In the genomic region with DNA sequence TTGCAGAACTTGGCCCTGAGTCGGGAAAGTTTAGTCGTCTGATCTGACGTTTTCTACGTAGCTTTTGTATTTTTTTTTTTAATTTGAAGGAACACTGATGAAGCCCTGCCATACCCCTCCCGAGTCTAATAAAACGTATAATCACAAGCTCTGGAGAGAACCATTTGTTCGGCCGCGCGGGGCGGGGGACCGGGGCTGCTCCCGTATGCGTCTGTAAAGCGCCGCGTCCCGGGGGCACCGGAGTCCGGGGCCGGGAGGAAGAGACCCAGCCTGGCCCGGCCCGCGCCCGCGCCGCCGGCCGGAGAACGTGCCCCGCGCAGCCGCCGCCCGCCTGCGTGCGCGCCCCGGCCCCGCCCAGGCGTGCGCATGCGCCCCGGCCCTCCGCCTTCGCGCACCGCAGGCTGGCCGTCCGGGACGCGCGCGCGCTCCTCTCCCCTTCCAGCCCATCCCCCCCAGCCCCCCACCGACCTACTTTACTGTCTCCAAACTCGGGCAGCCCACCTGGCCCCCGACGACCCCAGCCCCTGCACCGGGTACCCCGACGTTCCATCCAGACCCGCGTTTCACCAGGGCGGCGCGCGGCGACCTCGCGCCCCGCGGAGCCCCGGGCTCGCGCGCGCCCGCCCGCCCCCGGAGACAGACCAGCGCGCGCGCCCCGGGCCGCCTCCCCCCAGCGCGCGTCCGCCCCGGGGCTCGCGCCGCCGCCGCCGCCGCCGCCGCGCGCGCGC, we compare ENCODE assay signal across 1 cellular context.
A peak's percentile ranks its signal among the peaks of the same experiment; 100 is the strongest.
TF ChIP-seq lines count a peak whose summit lies in the region.

No MANE protein-coding gene starts in this region.

TF ChIP-seq in K562, 482 proteins besides CTCF, POLR2A, EP300 and RAD21 (continued from another document):
- TF ChIP-seq GATAD2B (IDR thresholded peaks at IDR 0.05; ENCODE audit: borderline replicate concordance) (peak; percentile 45; the same call in 1 of the 2 replicates), ZNF766 (CRISPR knock-in tag; conservative IDR thresholded peaks at IDR 0.05) (peak; percentile 99), MAZ (CRISPR knock-in tag; conservative IDR thresholded peaks at IDR 0.05 in 1 of 2, IDR thresholded peaks at IDR 0.05 in 1 of 2) (0 out of 4 replicates have a peak, but pooled peaks of 1 of the 2 experiments have one; percentile 26), MTA3 (IDR thresholded peaks at IDR 0.05; ENCODE audit: borderline replicate concordance) (no peak), NR2C2 (CRISPR knock-in tag; IDR thresholded peaks at IDR 0.05) (no peak), NR2C2 (tag; IDR thresholded peaks at IDR 0.05) (peak; percentile 36), MEF2D (tag; conservative IDR thresholded peaks at IDR 0.05; ENCODE audit: low read depth) (no peak), ZNF165 (CRISPR knock-in tag; IDR thresholded peaks at IDR 0.05; ENCODE audit: borderline replicate concordance) (no peak), ASH1L (IDR thresholded peaks at IDR 0.05; ENCODE audit: borderline replicate concordance, low read depth, partially characterized antibody) (no peak), XRCC4 (IDR thresholded peaks at IDR 0.05; ENCODE audit: extremely low read depth, insufficient read depth, insufficient read length) (no peak), FOXA3 (CRISPR knock-in tag; conservative IDR thresholded peaks at IDR 0.05 in 1 of 2, IDR thresholded peaks at IDR 0.05 in 1 of 2) (no peak), C11orf30 (IDR thresholded peaks at IDR 0.05; ENCODE audit: low read depth) (no peak), KLF16 (IDR thresholded peaks at IDR 0.05) (no peak), RBFOX2 (IDR thresholded peaks at IDR 0.05; ENCODE audit: low read depth, low read length) (peak; percentile 62), KDM5B (IDR thresholded peaks at IDR 0.05; ENCODE audit: insufficient replicate concordance, low read depth, low read length) (peak; percentile 17), CCNT2 (IDR thresholded peaks at IDR 0.05; ENCODE audit: borderline replicate concordance, extremely low read depth, insufficient read length, low read depth, low read length) (peak; percentile 76), CBX1 (IDR thresholded peaks at IDR 0.05; ENCODE audit: low read depth) (0 out of 2 replicates have a peak, but pooled peaks have one; percentile 16)
- TF ChIP-seq, protein P1, sequence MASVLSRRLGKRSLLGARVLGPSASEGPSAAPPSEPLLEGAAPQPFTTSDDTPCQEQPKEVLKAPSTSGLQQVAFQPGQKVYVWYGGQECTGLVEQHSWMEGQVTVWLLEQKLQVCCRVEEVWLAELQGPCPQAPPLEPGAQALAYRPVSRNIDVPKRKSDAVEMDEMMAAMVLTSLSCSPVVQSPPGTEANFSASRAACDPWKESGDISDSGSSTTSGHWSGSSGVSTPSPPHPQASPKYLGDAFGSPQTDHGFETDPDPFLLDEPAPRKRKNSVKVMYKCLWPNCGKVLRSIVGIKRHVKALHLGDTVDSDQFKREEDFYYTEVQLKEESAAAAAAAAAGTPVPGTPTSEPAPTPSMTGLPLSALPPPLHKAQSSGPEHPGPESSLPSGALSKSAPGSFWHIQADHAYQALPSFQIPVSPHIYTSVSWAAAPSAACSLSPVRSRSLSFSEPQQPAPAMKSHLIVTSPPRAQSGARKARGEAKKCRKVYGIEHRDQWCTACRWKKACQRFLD (CRISPR knock-in tag; IDR thresholded peaks at IDR 0.05), result peak; percentile 98
- TF ChIP-seq, protein P2, sequence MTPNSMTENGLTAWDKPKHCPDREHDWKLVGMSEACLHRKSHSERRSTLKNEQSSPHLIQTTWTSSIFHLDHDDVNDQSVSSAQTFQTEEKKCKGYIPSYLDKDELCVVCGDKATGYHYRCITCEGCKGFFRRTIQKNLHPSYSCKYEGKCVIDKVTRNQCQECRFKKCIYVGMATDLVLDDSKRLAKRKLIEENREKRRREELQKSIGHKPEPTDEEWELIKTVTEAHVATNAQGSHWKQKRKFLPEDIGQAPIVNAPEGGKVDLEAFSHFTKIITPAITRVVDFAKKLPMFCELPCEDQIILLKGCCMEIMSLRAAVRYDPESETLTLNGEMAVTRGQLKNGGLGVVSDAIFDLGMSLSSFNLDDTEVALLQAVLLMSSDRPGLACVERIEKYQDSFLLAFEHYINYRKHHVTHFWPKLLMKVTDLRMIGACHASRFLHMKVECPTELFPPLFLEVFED (CRISPR knock-in tag; conservative IDR thresholded peaks at IDR 0.05), result no peak
- TF ChIP-seq, protein P3, sequence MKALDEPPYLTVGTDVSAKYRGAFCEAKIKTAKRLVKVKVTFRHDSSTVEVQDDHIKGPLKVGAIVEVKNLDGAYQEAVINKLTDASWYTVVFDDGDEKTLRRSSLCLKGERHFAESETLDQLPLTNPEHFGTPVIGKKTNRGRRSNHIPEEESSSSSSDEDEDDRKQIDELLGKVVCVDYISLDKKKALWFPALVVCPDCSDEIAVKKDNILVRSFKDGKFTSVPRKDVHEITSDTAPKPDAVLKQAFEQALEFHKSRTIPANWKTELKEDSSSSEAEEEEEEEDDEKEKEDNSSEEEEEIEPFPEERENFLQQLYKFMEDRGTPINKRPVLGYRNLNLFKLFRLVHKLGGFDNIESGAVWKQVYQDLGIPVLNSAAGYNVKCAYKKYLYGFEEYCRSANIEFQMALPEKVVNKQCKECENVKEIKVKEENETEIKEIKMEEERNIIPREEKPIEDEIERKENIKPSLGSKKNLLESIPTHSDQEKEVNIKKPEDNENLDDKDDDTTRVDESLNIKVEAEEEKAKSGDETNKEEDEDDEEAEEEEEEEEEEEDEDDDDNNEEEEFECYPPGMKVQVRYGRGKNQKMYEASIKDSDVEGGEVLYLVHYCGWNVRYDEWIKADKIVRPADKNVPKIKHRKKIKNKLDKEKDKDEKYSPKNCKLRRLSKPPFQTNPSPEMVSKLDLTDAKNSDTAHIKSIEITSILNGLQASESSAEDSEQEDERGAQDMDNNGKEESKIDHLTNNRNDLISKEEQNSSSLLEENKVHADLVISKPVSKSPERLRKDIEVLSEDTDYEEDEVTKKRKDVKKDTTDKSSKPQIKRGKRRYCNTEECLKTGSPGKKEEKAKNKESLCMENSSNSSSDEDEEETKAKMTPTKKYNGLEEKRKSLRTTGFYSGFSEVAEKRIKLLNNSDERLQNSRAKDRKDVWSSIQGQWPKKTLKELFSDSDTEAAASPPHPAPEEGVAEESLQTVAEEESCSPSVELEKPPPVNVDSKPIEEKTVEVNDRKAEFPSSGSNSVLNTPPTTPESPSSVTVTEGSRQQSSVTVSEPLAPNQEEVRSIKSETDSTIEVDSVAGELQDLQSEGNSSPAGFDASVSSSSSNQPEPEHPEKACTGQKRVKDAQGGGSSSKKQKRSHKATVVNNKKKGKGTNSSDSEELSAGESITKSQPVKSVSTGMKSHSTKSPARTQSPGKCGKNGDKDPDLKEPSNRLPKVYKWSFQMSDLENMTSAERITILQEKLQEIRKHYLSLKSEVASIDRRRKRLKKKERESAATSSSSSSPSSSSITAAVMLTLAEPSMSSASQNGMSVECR (CRISPR knock-in tag; IDR thresholded peaks at IDR 0.05), result no peak
- TF ChIP-seq, protein P4, sequence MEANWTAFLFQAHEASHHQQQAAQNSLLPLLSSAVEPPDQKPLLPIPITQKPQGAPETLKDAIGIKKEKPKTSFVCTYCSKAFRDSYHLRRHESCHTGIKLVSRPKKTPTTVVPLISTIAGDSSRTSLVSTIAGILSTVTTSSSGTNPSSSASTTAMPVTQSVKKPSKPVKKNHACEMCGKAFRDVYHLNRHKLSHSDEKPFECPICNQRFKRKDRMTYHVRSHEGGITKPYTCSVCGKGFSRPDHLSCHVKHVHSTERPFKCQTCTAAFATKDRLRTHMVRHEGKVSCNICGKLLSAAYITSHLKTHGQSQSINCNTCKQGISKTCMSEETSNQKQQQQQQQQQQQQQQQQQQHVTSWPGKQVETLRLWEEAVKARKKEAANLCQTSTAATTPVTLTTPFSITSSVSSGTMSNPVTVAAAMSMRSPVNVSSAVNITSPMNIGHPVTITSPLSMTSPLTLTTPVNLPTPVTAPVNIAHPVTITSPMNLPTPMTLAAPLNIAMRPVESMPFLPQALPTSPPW (CRISPR knock-in tag; IDR thresholded peaks at IDR 0.05), result peak; percentile 81
- TF ChIP-seq, protein P5, sequence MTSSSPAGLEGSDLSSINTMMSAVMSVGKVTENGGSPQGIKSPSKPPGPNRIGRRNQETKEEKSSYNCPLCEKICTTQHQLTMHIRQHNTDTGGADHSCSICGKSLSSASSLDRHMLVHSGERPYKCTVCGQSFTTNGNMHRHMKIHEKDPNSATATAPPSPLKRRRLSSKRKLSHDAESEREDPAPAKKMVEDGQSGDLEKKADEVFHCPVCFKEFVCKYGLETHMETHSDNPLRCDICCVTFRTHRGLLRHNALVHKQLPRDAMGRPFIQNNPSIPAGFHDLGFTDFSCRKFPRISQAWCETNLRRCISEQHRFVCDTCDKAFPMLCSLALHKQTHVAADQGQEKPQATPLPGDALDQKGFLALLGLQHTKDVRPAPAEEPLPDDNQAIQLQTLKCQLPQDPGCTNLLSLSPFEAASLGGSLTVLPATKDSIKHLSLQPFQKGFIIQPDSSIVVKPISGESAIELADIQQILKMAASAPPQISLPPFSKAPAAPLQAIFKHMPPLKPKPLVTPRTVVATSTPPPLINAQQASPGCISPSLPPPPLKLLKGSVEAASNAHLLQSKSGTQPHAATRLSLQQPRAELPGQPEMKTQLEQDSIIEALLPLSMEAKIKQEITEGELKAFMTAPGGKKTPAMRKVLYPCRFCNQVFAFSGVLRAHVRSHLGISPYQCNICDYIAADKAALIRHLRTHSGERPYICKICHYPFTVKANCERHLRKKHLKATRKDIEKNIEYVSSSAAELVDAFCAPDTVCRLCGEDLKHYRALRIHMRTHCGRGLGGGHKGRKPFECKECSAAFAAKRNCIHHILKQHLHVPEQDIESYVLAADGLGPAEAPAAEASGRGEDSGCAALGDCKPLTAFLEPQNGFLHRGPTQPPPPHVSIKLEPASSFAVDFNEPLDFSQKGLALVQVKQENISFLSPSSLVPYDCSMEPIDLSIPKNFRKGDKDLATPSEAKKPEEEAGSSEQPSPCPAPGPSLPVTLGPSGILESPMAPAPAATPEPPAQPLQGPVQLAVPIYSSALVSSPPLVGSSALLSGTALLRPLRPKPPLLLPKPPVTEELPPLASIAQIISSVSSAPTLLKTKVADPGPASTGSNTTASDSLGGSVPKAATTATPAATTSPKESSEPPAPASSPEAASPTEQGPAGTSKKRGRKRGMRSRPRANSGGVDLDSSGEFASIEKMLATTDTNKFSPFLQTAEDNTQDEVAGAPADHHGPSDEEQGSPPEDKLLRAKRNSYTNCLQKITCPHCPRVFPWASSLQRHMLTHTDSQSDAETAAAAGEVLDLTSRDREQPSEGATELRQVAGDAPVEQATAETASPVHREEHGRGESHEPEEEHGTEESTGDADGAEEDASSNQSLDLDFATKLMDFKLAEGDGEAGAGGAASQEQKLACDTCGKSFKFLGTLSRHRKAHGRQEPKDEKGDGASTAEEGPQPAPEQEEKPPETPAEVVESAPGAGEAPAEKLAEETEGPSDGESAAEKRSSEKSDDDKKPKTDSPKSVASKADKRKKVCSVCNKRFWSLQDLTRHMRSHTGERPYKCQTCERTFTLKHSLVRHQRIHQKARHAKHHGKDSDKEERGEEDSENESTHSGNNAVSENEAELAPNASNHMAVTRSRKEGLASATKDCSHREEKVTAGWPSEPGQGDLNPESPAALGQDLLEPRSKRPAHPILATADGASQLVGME (CRISPR knock-in tag; IDR thresholded peaks at IDR 0.05), result no peak
- TF ChIP-seq, protein P6, sequence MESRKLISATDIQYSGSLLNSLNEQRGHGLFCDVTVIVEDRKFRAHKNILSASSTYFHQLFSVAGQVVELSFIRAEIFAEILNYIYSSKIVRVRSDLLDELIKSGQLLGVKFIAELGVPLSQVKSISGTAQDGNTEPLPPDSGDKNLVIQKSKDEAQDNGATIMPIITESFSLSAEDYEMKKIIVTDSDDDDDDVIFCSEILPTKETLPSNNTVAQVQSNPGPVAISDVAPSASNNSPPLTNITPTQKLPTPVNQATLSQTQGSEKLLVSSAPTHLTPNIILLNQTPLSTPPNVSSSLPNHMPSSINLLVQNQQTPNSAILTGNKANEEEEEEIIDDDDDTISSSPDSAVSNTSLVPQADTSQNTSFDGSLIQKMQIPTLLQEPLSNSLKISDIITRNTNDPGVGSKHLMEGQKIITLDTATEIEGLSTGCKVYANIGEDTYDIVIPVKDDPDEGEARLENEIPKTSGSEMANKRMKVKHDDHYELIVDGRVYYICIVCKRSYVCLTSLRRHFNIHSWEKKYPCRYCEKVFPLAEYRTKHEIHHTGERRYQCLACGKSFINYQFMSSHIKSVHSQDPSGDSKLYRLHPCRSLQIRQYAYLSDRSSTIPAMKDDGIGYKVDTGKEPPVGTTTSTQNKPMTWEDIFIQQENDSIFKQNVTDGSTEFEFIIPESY (CRISPR knock-in tag; IDR thresholded peaks at IDR 0.05), result no peak
TF ChIP-seq in K562: peak in this region for 46.
